Comparison of ENCODE assay signal across 10 cellular contexts in the genomic region with DNA sequence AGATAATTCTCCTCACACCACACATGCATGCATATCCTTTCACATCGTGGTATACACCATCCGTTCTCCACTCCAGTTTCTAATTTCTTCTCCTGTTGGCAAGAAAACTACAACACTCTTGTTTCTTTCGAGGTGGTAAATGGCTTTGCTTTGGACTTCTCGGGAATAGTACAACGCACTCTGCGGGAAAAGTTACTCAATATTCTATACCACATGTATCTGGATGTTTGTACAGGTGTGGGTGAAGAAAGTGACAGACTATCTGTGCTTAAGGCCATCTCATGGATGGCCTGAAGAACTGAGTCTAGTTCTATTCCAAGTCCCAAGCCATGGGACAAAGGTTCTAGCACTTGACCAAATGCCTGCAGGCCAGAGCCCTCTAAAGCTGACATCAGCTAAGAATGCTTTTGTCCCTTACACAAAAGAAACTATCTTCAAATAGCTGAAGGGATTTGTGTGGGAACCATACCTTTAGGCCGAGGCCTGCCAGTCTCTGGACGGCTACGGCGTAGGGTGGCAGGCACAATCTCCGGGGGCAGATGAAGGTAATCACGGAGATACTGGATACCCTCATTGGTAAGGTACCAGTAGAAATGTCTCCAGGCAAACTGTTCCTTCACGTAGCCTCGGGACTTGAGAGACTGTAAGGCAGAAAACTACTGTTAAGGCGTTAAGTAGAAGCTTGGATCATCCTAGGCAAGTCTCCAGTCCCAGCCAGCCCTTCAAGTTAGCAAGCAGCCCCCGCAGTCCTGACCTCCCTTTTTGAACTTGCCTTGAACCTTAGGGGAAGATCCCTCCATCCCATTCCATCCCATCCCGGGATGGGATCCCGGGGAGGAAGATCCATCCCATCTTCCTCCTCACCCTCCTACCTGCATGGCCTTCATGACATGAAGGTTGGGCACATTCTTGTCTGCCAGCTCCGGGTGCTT. TPM values are rescaled to one million over a fixed set of nuclear protein-coding genes. Genes with fewer than 3 reads are reported as not detected.
A peak's percentile ranks its signal among the peaks of the same experiment; 100 is the strongest.
DNase-seq lines count a peak whose midpoint lies in the region; ATAC-seq and TF ChIP-seq lines count a peak whose summit lies in the region.
"Had no signal": no experiment of that assay in that cellular context is flagged by ENCODE, and none has a peak within 500 bp of the region (broad histone marks: within the 10 kb centered on the region; RNA-seq: fewer than 3 reads in every experiment).

No MANE protein-coding gene starts in this region.

- H4K91ac ChIP-seq in mesenchymal stem cell (ENCODE audit: low read length) = no peak overlapping the region

- H3K27me3 Mint-ChIP-seq in brain = peaks cover 10% of the 10 kb centered on the region

- TF ChIP-seq CTCF in right atrium auricular region (IDR thresholded peaks at IDR 0.05) (no peak), brain (conservative IDR thresholded peaks at IDR 0.05) (no peak), uterus (IDR thresholded peaks at IDR 0.05) (no peak)

- DNase-seq in right atrium auricular region (ENCODE audit: low spot score) (no peak), left cardiac atrium (no peak), mesenchymal stem cell (no peak), uterus (no peak), NCI-H446 (lab: John Stamatoyannopoulos, UW) (no peak), DMS153 (lab: John Stamatoyannopoulos, UW) (no peak)
- DNase-seq: NCI-H1417 treated with DMSO at 0.1 percent for 48 hours; stimulated activated naive CD4-positive, alpha-beta T cell treated with Interleukin-2 at 50 U/mL for 16 hours had no signal

- WGBS in mesenchymal stem cell = 84% methylated on average over 15 of the region's 19 CpGs

- no peak overlapping the region for H2BK5ac ChIP-seq in mesenchymal stem cell (ENCODE audit: low read depth, low read length, poor library complexity, severe bottlenecking)

- no peak for TF ChIP-seq POLR2A in uterus (IDR thresholded peaks at IDR 0.05)

- H3K23ac ChIP-seq in mesenchymal stem cell (ENCODE audit: low read length in 2 of 2) = peak overlapping the region in 1 of 2 experiments; percentile 59

- peak overlapping the region; percentile 98 for H3K9ac ChIP-seq in mesenchymal stem cell (ENCODE audit: low read length)

- intact Hi-C loops in left cardiac atrium (cut with DNase I) (no loop called here), uterus (cut with DNase I; ENCODE audit: low total_unique reads) (no loop called here)

- H3K4ac ChIP-seq in mesenchymal stem cell (ENCODE audit: low read depth in 1 of 2, low read length in 2 of 2) = no peak overlapping the region

- H3K36me3 Mint-ChIP-seq in brain = peaks cover 57% of the 10 kb centered on the region

- H3K18ac ChIP-seq in mesenchymal stem cell (ENCODE audit: low read depth in 1 of 2, low read length in 2 of 2) = peak overlapping the region in 1 of 2 experiments; percentile 16

- peak overlapping the region; percentile 92 to 99 (median 97) for H3K27ac Mint-ChIP-seq in brain

- no peak overlapping the region for H2AFZ ChIP-seq in mesenchymal stem cell (ENCODE audit: low read depth, low read length)

- H3K4me1 ChIP-seq in right atrium auricular region (peaks cover 0 to 10% of the 10 kb centered on the region in 2 donors), mesenchymal stem cell (ENCODE audit: control insufficient read depth, insufficient read depth, low read depth, low read length) (peaks cover 9% of the 10 kb centered on the region), uterus (peaks cover 0 to 5% of the 10 kb centered on the region in 2 donors)

- peak overlapping the region; percentile 98 to 100 (median 99) for H3K4me3 Mint-ChIP-seq in brain

- peaks cover 0 to 8% (median 3%) of the 10 kb centered on the region in 5 experiments for H3K9me3 Mint-ChIP-seq in brain

- ATAC-seq in left cardiac atrium (no peak), HG03139 (IDR thresholded peaks at IDR 0.05; ENCODE audit: unreplicated experiment) (no peak)

- H3K27ac ChIP-seq in right atrium auricular region (peak overlapping the region; percentile 83 to 91), mesenchymal stem cell (ENCODE audit: low read length, poor library complexity, severe bottlenecking) (no peak overlapping the region), uterus (peak overlapping the region; percentile 85 to 91)

- peaks cover 53% of the 10 kb centered on the region for H3K36me3 ChIP-seq in right atrium auricular region
- peaks cover 47 to 54% of the 10 kb centered on the region in 2 experiments for H3K36me3 ChIP-seq in mesenchymal stem cell (ENCODE audit: control insufficient read depth in 1 of 2, insufficient read depth in 2 of 2, low read depth in 1 of 2, low read length in 2 of 2)
- no peaks in the 10 kb centered on the region for H3K36me3 ChIP-seq in uterus

- no peak overlapping the region for H2BK120ac ChIP-seq in mesenchymal stem cell (ENCODE audit: low read depth, low read length)

- H3K14ac ChIP-seq in mesenchymal stem cell (ENCODE audit: low read length in 2 of 2) = peak overlapping the region in 1 of 2 experiments; percentile 94

- H3K4me3 ChIP-seq in right atrium auricular region (peak overlapping the region; percentile 70 to 72), mesenchymal stem cell (ENCODE audit: insufficient read depth in 1 of 2, low read depth in 1 of 2, low read length in 2 of 2) (peak overlapping the region; percentile 23 to 95), uterus (peak overlapping the region; percentile 55 to 74)

- no peak overlapping the region for H2BK15ac ChIP-seq in mesenchymal stem cell (ENCODE audit: low read depth, poor library complexity, severe bottlenecking)

- no peak overlapping the region for H2BK12ac ChIP-seq in mesenchymal stem cell (ENCODE audit: low read length in 2 of 2)

- H3K79me1 ChIP-seq in mesenchymal stem cell (replicated peaks; ENCODE audit: low read length, poor library complexity, severe bottlenecking) = peaks cover 12% of the 10 kb centered on the region

- H3K9me3 ChIP-seq in right atrium auricular region (no peaks in the 10 kb centered on the region), mesenchymal stem cell (ENCODE audit: control insufficient read depth, low read length) (no peaks in the 10 kb centered on the region), uterus (no peaks in the 10 kb centered on the region)

- H2AK5ac ChIP-seq in mesenchymal stem cell (ENCODE audit: low read length, severe bottlenecking) = peak overlapping the region; percentile 61

- no peak overlapping the region for H4K8ac ChIP-seq in mesenchymal stem cell (ENCODE audit: low read length)

- no peaks in the 10 kb centered on the region for H3K27me3 ChIP-seq in right atrium auricular region
- H3K27me3 ChIP-seq in mesenchymal stem cell (ENCODE audit: control insufficient read depth in 1 of 2, insufficient read depth in 1 of 2, low read length in 2 of 2) = no peaks in the 10 kb centered on the region
- H3K27me3 ChIP-seq in uterus = no peaks in the 10 kb centered on the region

- peaks cover 30% of the 10 kb centered on the region for H3K4me1 Mint-ChIP-seq in brain

- H3K4me2 ChIP-seq in mesenchymal stem cell (ENCODE audit: low read length, poor library complexity, severe bottlenecking) = peak overlapping the region; percentile 79

RNA-seq across cellular contexts. Expression of a gene that starts 1.4 kb away (rescaled TPM):
- total RNA-seq in right atrium auricular region = 1,000 to 10,000 TPM in 1 of 2 donors, 100 to 1,000 TPM in 1; 830 to 2,258 TPM
- total RNA-seq in left cardiac atrium = 100 to 1,000 TPM; 746 to 770 TPM
- 3,693 TPM for polyA plus RNA-seq in brain (ENCODE audit: insufficient read depth, low read depth, low replicate concordance)
- 1,582 TPM for polyA plus RNA-seq in mesenchymal stem cell (2013, experiment 1 of 2)
- 1,567 TPM for polyA plus RNA-seq in mesenchymal stem cell (2013, experiment 2 of 2)
- 1,000 to 10,000 TPM; 1,812 to 9,385 (median 3,859) TPM for total RNA-seq in uterus

RNA-seq across cellular contexts. Expression of a gene that starts 32.0 kb away (rescaled TPM):
- total RNA-seq in right atrium auricular region = 10 to 100 TPM; 47.2 to 53.5 TPM
- total RNA-seq in left cardiac atrium = 10 to 100 TPM; 36.6 to 53.6 TPM
- 32.7 TPM for polyA plus RNA-seq in brain (ENCODE audit: insufficient read depth, low read depth, low replicate concordance)
- 20.5 TPM for polyA plus RNA-seq in mesenchymal stem cell (2013, experiment 1 of 2)
- polyA plus RNA-seq in mesenchymal stem cell (2013, experiment 2 of 2) = 20.3 TPM
- 10 to 100 TPM; 15.6 to 58.8 (median 38.2) TPM for total RNA-seq in uterus

RNA-seq across cellular contexts. Expression of a gene that starts 41.4 kb away (rescaled TPM):
- total RNA-seq in right atrium auricular region = 1 to 10 TPM; 5.6 to 6.3 TPM
- 1 to 10 TPM; 3.4 to 8.4 TPM for total RNA-seq in left cardiac atrium
- 73.8 TPM for polyA plus RNA-seq in brain (ENCODE audit: insufficient read depth, low read depth, low replicate concordance)
- 0.07 TPM for polyA plus RNA-seq in mesenchymal stem cell (2013, experiment 1 of 2)
- 0.03 TPM for polyA plus RNA-seq in mesenchymal stem cell (2013, experiment 2 of 2)
- under 1 TPM in 1 of 4 donors, not detected in 3; 0.28 TPM for total RNA-seq in uterus
